Comparison of ENCODE assay signal across 8 cellular contexts in genomic region chr22:38793721-38794466, GRCh38. TPM values are rescaled to one million over a fixed set of nuclear protein-coding genes. Genes with fewer than 3 reads are reported as not detected.
A peak's percentile ranks its signal among the peaks of the same experiment; 100 is the strongest.
DNase-seq lines count a peak whose midpoint lies in the region; ATAC-seq and TF ChIP-seq lines count a peak whose summit lies in the region.

Gene DNAL4, minus strand, starts transcription at chr22:38794143. Its CDS starts 11,412 bp downstream, at chr22:38782731.

- DNase-seq in NCI-H2029 treated with DMSO at 0.1 percent for 48 hours (lab: John Stamatoyannopoulos, UW) (peak; percentile 87), T1000 (lab: John Stamatoyannopoulos, UW) (peak; percentile 87), astrocyte of the hippocampus (ENCODE audit: low read depth, low spot score) (peak; percentile 98), hepatic stellate cell (ENCODE audit: low spot score) (peak; percentile 96), putamen (ENCODE audit: low spot score) (peak; percentile 99), vagina (ENCODE audit: extremely low spot score in 2 of 2) (peak in 1 of 2 donors; percentile 98)

- peak; percentile 73 for ATAC-seq in GM18508 (IDR thresholded peaks at IDR 0.05; ENCODE audit: insufficient read depth, unreplicated experiment)
- peak; percentile 92 for ATAC-seq in HG03025 (IDR thresholded peaks at IDR 0.05; ENCODE audit: low FRiP score, unreplicated experiment)

- no peaks in the 10 kb centered on the region for H3K27me3 ChIP-seq in vagina

- TF ChIP-seq POLR2A in vagina (IDR thresholded peaks at IDR 0.05): peak in 1 of 2 donors; percentile 13

- peaks cover 22% of the 10 kb centered on the region for H3K4me1 ChIP-seq in vagina

- peaks cover 0 to 3% of the 10 kb centered on the region in 2 donors for H3K36me3 ChIP-seq in vagina

- no peaks in the 10 kb centered on the region for H3K9me3 ChIP-seq in vagina

- H3K4me3 ChIP-seq in vagina: peak within 1 kb of the TSS; percentile 69 to 86

- intact Hi-C loops in vagina (cut with DNase I): no loop called here

- no peak for TF ChIP-seq CTCF in vagina (IDR thresholded peaks at IDR 0.05)

- H3K27ac ChIP-seq in vagina: peak within 1 kb of the TSS; percentile 81

RNA-seq across cellular contexts. Expression of gene DNAL4, which starts in this region (rescaled TPM):
- total RNA-seq in vagina: 14.7 TPM
